Comparison of ENCODE assay signal across 2 cellular contexts in genomic region chr18:23936371-23936958, GRCh38.
TF ChIP-seq lines count a peak whose summit lies in the region.

No MANE protein-coding gene starts in this region.

TF ChIP-seq in IMR-90, 13 proteins besides CTCF, POLR2A, EP300 and RAD21:
- TF ChIP-seq FOS (IDR thresholded peaks at IDR 0.05; ENCODE audit: low read depth, low read length) (no peak), MAFK (IDR thresholded peaks at IDR 0.05; ENCODE audit: low read depth, low read length) (no peak), MXI1 (IDR thresholded peaks at IDR 0.05; ENCODE audit: borderline replicate concordance, low read depth, low read length) (no peak), BHLHE40 (IDR thresholded peaks at IDR 0.05; ENCODE audit: low read depth, low read length) (no peak), NFE2L2 (IDR thresholded peaks at IDR 0.05; ENCODE audit: low read depth, low read length) (no peak)

TF ChIP-seq in GM12878, 131 proteins besides CTCF, POLR2A, EP300 and RAD21:
- TF ChIP-seq E4F1 (IDR thresholded peaks at IDR 0.05; ENCODE audit: borderline replicate concordance, partially characterized antibody) (no peak), JUNB (IDR thresholded peaks at IDR 0.05) (no peak), BCL11A (IDR thresholded peaks at IDR 0.05; ENCODE audit: low read depth, low read length) (no peak), CBX3 (IDR thresholded peaks at IDR 0.05; ENCODE audit: borderline replicate concordance, low read depth) (no peak), RFX5 (IDR thresholded peaks at IDR 0.05; ENCODE audit: low read depth, low read length) (no peak), LARP7 (IDR thresholded peaks at IDR 0.05) (no peak), SMAD1 (IDR thresholded peaks at IDR 0.05; ENCODE audit: low read depth, partially characterized antibody) (no peak), POU2F2 (IDR thresholded peaks at IDR 0.05; ENCODE audit: borderline replicate concordance, low read depth, low read length) (no peak), RAD51 (IDR thresholded peaks at IDR 0.05) (peak; percentile 67; the same call in 1 of the 2 replicates), SREBF1 (IDR thresholded peaks at IDR 0.05; ENCODE audit: low read length) (no peak), YBX1 (IDR thresholded peaks at IDR 0.05) (no peak)
- TF ChIP-seq, protein P1, sequence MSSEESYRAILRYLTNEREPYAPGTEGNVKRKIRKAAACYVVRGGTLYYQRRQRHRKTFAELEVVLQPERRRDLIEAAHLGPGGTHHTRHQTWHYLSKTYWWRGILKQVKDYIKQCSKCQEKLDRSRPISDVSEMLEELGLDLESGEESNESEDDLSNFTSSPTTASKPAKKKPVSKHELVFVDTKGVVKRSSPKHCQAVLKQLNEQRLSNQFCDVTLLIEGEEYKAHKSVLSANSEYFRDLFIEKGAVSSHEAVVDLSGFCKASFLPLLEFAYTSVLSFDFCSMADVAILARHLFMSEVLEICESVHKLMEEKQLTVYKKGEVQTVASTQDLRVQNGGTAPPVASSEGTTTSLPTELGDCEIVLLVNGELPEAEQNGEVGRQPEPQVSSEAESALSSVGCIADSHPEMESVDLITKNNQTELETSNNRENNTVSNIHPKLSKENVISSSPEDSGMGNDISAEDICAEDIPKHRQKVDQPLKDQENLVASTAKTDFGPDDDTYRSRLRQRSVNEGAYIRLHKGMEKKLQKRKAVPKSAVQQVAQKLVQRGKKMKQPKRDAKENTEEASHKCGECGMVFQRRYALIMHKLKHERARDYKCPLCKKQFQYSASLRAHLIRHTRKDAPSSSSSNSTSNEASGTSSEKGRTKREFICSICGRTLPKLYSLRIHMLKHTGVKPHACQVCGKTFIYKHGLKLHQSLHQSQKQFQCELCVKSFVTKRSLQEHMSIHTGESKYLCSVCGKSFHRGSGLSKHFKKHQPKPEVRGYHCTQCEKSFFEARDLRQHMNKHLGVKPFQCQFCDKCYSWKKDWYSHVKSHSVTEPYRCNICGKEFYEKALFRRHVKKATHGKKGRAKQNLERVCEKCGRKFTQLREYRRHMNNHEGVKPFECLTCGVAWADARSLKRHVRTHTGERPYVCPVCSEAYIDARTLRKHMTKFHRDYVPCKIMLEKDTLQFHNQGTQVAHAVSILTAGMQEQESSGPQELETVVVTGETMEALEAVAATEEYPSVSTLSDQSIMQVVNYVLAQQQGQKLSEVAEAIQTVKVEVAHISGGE (CRISPR knock-in tag; IDR thresholded peaks at IDR 0.05), result no peak
- TF ChIP-seq, protein P2, sequence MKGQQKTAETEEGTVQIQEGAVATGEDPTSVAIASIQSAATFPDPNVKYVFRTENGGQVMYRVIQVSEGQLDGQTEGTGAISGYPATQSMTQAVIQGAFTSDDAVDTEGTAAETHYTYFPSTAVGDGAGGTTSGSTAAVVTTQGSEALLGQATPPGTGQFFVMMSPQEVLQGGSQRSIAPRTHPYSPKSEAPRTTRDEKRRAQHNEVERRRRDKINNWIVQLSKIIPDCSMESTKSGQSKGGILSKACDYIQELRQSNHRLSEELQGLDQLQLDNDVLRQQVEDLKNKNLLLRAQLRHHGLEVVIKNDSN (IDR thresholded peaks at IDR 0.05; ENCODE audit: borderline replicate concordance, extremely low read length, insufficient read depth, low read depth, low read length), result peak; percentile 13
